ENCODE assay signal across 13 cellular contexts in genomic region chr1:40393173-40393572, GRCh38. TPM values are rescaled to one million over a fixed set of nuclear protein-coding genes. Genes with fewer than 3 reads are reported as not detected.
DNase-seq lines count a peak whose midpoint lies in the region; ATAC-seq and TF ChIP-seq lines count a peak whose summit lies in the region.
"Had no signal": no experiment of that assay in that cellular context is flagged by ENCODE, and none has a peak within 500 bp of the region (broad histone marks: within the 10 kb centered on the region; RNA-seq: fewer than 3 reads in every experiment).

No MANE protein-coding gene starts in this region.

- POLR2A ChIA-PET in activated CD8-positive, alpha-beta T cell treated with anti-CD3 and anti-CD28 coated beads, Interleukin-2, amount 10 ng/mL, durations not matched to agents 7 days and 5 days (lab: Charles Lee): interaction anchor here (5.5 to 16.0 kb wide), 2 partner anchors 9 to 19 kb away, joined by 58 to 381 read pairs; partner anchors contain the start of gene SMAP2

- H3K27me3 Mint-ChIP-seq in CD14-positive monocyte (ENCODE audit: low read depth in 3 of 3): no peaks in the 10 kb centered on the region
- no peaks in the 10 kb centered on the region for H3K27me3 Mint-ChIP-seq in activated CD8-positive, alpha-beta T cell treated with anti-CD3 and anti-CD28 coated beads, Interleukin-2, amount 10 ng/mL, durations not matched to agents 7 days and 5 days (ENCODE audit: low read depth)

- CTCF ChIA-PET in activated CD8-positive, alpha-beta T cell treated with anti-CD3 and anti-CD28 coated beads, Interleukin-2, amount 10 ng/mL, durations not matched to agents 7 days and 5 days (lab: Charles Lee): interaction anchor here (1.0 to 16.5 kb wide), 5 partner anchors 8 to 55 kb away, joined by 3 to 206 read pairs (median 4); partner anchors contain the start of gene SMAP2

- intact Hi-C loops in CD14-positive monocyte (cut with micrococcal nuclease) (loop anchor here in 1 of 2 donors (5.0 kb wide), 1 partner anchor 51 kb away; no protein-coding TSS in a partner anchor), sciatic nerve (cut with DNase I) (no loop called here)

- peaks cover 9% of the 10 kb centered on the region; the same call in 1 of the 2 replicates for H3F3A ChIP-seq in DOHH2 (ENCODE audit: control insufficient read depth, insufficient read depth)

- no peaks in the 10 kb centered on the region for H3K9me3 Mint-ChIP-seq in CD14-positive monocyte
- no peaks in the 10 kb centered on the region for H3K9me3 Mint-ChIP-seq in activated CD8-positive, alpha-beta T cell treated with anti-CD3 and anti-CD28 coated beads, Interleukin-2, amount 10 ng/mL, durations not matched to agents 7 days and 5 days (ENCODE audit: insufficient read depth)
- H3K9me3 Mint-ChIP-seq: GM23338 had no signal

- peak overlapping the region; percentile 61 for H3K27ac ChIP-seq in DOHH2 (ENCODE audit: low read depth, low read length)
- peak overlapping the region; percentile 44 to 48 for H3K27ac ChIP-seq in mucosa of rectum (ENCODE audit: low read depth in 2 of 2, low read length in 2 of 2)

- peaks cover 40 to 57% of the 10 kb centered on the region in 2 donors for H3K36me3 Mint-ChIP-seq in CD14-positive monocyte
- peaks cover 62% of the 10 kb centered on the region for H3K36me3 Mint-ChIP-seq in activated CD8-positive, alpha-beta T cell treated with anti-CD3 and anti-CD28 coated beads, Interleukin-2, amount 10 ng/mL, durations not matched to agents 7 days and 5 days (ENCODE audit: low read depth)

- H3K4me2 ChIP-seq in DOHH2 (ENCODE audit: low read length): peak overlapping the region; percentile 66
- H3K4me2 ChIP-seq: GM23338 had no signal

- no peaks in the 10 kb centered on the region for H3K27me3 ChIP-seq in DOHH2 (ENCODE audit: control insufficient read depth, low read length)
- no peaks in the 10 kb centered on the region for H3K27me3 ChIP-seq in mucosa of rectum (ENCODE audit: control insufficient read depth in 2 of 2, insufficient read depth in 2 of 2, low read length in 2 of 2)
- H3K27me3 ChIP-seq: heart left ventricle, pancreas had no signal

- peak overlapping the region; percentile 31; the same call in 1 of the 2 replicates for H3K4me3 ChIP-seq in DOHH2 (ENCODE audit: low read length)
- no peak overlapping the region for H3K4me3 ChIP-seq in mucosa of rectum (ENCODE audit: low read length in 2 of 2)
- H3K4me3 ChIP-seq: GM23338, heart left ventricle, pancreas had no signal

- peaks cover 6% of the 10 kb centered on the region; the same call in 1 of the 2 replicates for H4K20me1 ChIP-seq in DOHH2 (ENCODE audit: control insufficient read depth, insufficient read depth, low read depth, low read length)

- H3K9me2 ChIP-seq in DOHH2 (replicated peaks; ENCODE audit: control insufficient read depth, low read length): no peaks in the 10 kb centered on the region

- H3K79me2 ChIP-seq in DOHH2 (ENCODE audit: control insufficient read depth, low read length): peaks cover 98% of the 10 kb centered on the region

- H3K36me3 ChIP-seq in DOHH2 (ENCODE audit: control insufficient read depth, low read length) (peaks cover 23% of the 10 kb centered on the region), mucosa of rectum (ENCODE audit: control insufficient read depth in 2 of 2, insufficient read depth in 2 of 2, low read length in 2 of 2) (peaks cover 0 to 3% of the 10 kb centered on the region in 2 donors)
- H3K36me3 ChIP-seq: pancreas had no signal

- no peak for DNase-seq in CD14-positive monocyte (ENCODE audit: low spot score)
- no peak for DNase-seq in activated CD8-positive, alpha-beta T cell treated with anti-CD3 and anti-CD28 coated beads, Interleukin-2, amount 10 ng/mL, durations not matched to agents 7 days and 5 days
- no peak for DNase-seq in stimulated activated CD8-positive, alpha-beta memory T cell treated with anti-CD3 and anti-CD28 coated beads, Interleukin-4, amount 100 ng/mL, for 48 hours
- DNase-seq in sciatic nerve (ENCODE audit: low spot score): no peak
- DNase-seq in glomerular visceral epithelial cell (ENCODE audit: extremely low spot score): no peak
- DNase-seq: Caco-2, heart left ventricle, NCI-H1105 treated with DMSO at 0.1 percent for 48 hours, NCI-H748 treated with DMSO at 0.1 percent for 48 hours, pancreas had no signal

- H3K4me1 Mint-ChIP-seq in CD14-positive monocyte: peaks cover 97% of the 10 kb centered on the region
- H3K4me1 Mint-ChIP-seq in activated CD8-positive, alpha-beta T cell treated with anti-CD3 and anti-CD28 coated beads, Interleukin-2, amount 10 ng/mL, durations not matched to agents 7 days and 5 days (ENCODE audit: low read depth): peaks cover 94% of the 10 kb centered on the region

- H3K4me3 Mint-ChIP-seq in CD14-positive monocyte: peak overlapping the region; percentile 18 to 77
- H3K4me3 Mint-ChIP-seq in activated CD8-positive, alpha-beta T cell treated with anti-CD3 and anti-CD28 coated beads, Interleukin-2, amount 10 ng/mL, durations not matched to agents 7 days and 5 days: no peak overlapping the region
- H3K4me3 Mint-ChIP-seq: GM23338 had no signal

- no peak for ATAC-seq in activated CD8-positive, alpha-beta T cell treated with anti-CD3 and anti-CD28 coated beads, Interleukin-2, amount 10 ng/mL, durations not matched to agents 7 days and 5 days
- ATAC-seq in sciatic nerve: no peak
- ATAC-seq: GM23338 had no signal

- H3K9ac ChIP-seq in mucosa of rectum (ENCODE audit: low read depth in 1 of 2, low read length in 2 of 2): no peak overlapping the region

- H3K9me3 ChIP-seq in DOHH2 (ENCODE audit: control insufficient read depth, insufficient read depth, low read length) (no peaks in the 10 kb centered on the region), mucosa of rectum (ENCODE audit: control insufficient read depth in 2 of 2, low read length in 2 of 2) (no peaks in the 10 kb centered on the region)
- H3K9me3 ChIP-seq: Caco-2, heart left ventricle, pancreas had no signal

- TF ChIP-seq CTCF in CD14-positive monocyte (IDR thresholded peaks at IDR 0.05) (no peak), DOHH2 (IDR thresholded peaks at IDR 0.05; ENCODE audit: low read depth, low read length, poor library complexity, severe bottlenecking) (no peak)

- H3K27ac Mint-ChIP-seq in CD14-positive monocyte: peak overlapping the region; percentile 97 to 99 (median 99)
- H3K27ac Mint-ChIP-seq in activated CD8-positive, alpha-beta T cell treated with anti-CD3 and anti-CD28 coated beads, Interleukin-2, amount 10 ng/mL, durations not matched to agents 7 days and 5 days: peak overlapping the region; percentile 66
- H3K27ac Mint-ChIP-seq: GM23338 had no signal

- H3K4me1 ChIP-seq in DOHH2 (ENCODE audit: control insufficient read depth, low read length): peaks cover 92% of the 10 kb centered on the region
- peaks cover 18 to 21% of the 10 kb centered on the region in 2 donors for H3K4me1 ChIP-seq in mucosa of rectum (ENCODE audit: control insufficient read depth in 2 of 2, insufficient read depth in 2 of 2, low read length in 2 of 2)
- H3K4me1 ChIP-seq: Caco-2 had no signal

RNA-seq across cellular contexts. Expression of gene SMAP2, which starts 19.6 kb away (rescaled TPM):
- 100 to 1,000 TPM; 359 to 382 TPM for polyA plus RNA-seq in CD14-positive monocyte
- 100 to 1,000 TPM; 106 to 107 TPM for total RNA-seq in activated CD8-positive, alpha-beta T cell treated with anti-CD3 and anti-CD28 coated beads, Interleukin-2, amount 10 ng/mL, durations not matched to agents 7 days and 5 days
- total RNA-seq in sciatic nerve: 24.0 TPM

RNA-seq across cellular contexts. Expression of gene ZFP69B, which starts 57.1 kb away (rescaled TPM):
- polyA plus RNA-seq in CD14-positive monocyte: under 1 TPM in 1 of 2 donors, not detected in 1; 0.20 TPM
- total RNA-seq in activated CD8-positive, alpha-beta T cell treated with anti-CD3 and anti-CD28 coated beads, Interleukin-2, amount 10 ng/mL, durations not matched to agents 7 days and 5 days: 1 to 10 TPM; 3.6 to 3.8 TPM
- total RNA-seq in sciatic nerve: 1.6 TPM
